25 cellular contexts compared by ENCODE assay signal in the genomic region with DNA sequence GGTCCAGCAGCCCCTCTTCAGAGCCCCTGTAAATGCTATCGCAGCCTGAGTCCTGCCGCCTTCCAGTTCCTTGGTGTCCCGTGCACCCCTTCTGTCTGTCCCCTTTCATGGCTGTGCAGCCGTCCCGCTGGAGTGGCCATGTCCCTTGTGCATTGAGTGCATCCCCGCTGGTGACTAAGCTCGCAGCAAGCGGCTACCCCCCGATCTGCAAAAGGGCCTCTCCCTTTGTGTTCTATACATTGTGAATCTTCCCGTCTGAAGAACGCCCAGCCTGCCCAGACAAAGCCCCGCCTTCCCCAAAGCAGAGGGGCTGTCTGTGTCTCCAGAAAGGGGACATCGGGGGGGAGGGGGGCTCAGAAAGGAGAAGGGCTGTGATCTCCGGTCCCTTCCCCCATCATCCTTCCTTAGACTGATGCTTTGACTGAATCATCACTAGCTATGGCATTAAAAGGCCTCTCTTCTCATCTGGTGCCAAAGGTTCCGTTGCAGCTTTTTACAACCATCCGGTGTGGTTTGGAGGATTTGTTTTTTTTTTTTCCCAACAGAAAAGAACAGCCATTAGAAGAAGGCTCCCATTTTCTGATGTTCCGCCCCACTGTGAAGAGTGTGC. TPM values are rescaled to one million over a fixed set of nuclear protein-coding genes. Genes with fewer than 3 reads are reported as not detected.
DNase-seq lines count a peak whose midpoint lies in the region; ATAC-seq and TF ChIP-seq lines count a peak whose summit lies in the region.
"Had no signal": no experiment of that assay in that cellular context is flagged by ENCODE, and none has a peak within 500 bp of the region (broad histone marks: within the 10 kb centered on the region; RNA-seq: fewer than 3 reads in every experiment).

No MANE protein-coding gene starts in this region.

- no peaks in the 10 kb centered on the region for H4K20me1 ChIP-seq in PC-3 (ENCODE audit: low read length)

- H3K27me3 ChIP-seq in PC-3 (ENCODE audit: low read length) (peaks cover 76% of the 10 kb centered on the region), stomach (peaks cover 0 to 49% (median 5%) of the 10 kb centered on the region in 3 donors)

- no peak for TF ChIP-seq POLR2A in stomach (IDR thresholded peaks at IDR 0.05)

- no TSS peak for BruUV-seq in PC-3 (replicated peaks; lab: Mats Ljungman, UMichigan)

- no peak overlapping the region for H3K9ac ChIP-seq in PC-3 (ENCODE audit: low read length)

- no peaks in the 10 kb centered on the region for H3K79me2 ChIP-seq in PC-3 (ENCODE audit: low read length)

- CTCF ChIA-PET in PC-3 (lab: Charles Lee): interaction anchor here (0.6 kb wide), 1 partner anchor 116 kb away, joined by 3 read pairs; no protein-coding TSS in a partner anchor

- H3K4me1 ChIP-seq in PC-3 (ENCODE audit: insufficient read depth, low read length): no peaks in the 10 kb centered on the region
- H3K4me1 ChIP-seq in stomach: no peaks in the 10 kb centered on the region
- H3K4me1 ChIP-seq: Caco-2, heart left ventricle, lower lobe of right lung, sigmoid colon, transverse colon had no signal

- POLR2A ChIA-PET in PC-3 (lab: Charles Lee; ENCODE audit: unreplicated experiment): no interaction called here

- WGBS in stomach, 5 donors: 45 to 53% (median 49%) methylated on average over 17 of the region's 17 CpGs

- no peak overlapping the region for H2AFZ ChIP-seq in PC-3 (ENCODE audit: low read length)

- TF ChIP-seq CTCF in PC-3 (conservative IDR thresholded peaks at IDR 0.05; ENCODE audit: low read depth, low read length): no peak
- TF ChIP-seq CTCF in stomach (IDR thresholded peaks at IDR 0.05): no peak
- TF ChIP-seq CTCF in GM20000 (IDR thresholded peaks at IDR 0.05; ENCODE audit: extremely low read depth, missing control alignments): no peak

- H3K4me2 ChIP-seq in PC-3 (ENCODE audit: low read length): no peak overlapping the region

- H3K27ac ChIP-seq in PC-3 (ENCODE audit: low read length) (no peak overlapping the region), stomach (no peak overlapping the region)
- H3K27ac ChIP-seq: heart left ventricle, HL-60, lower lobe of right lung, sigmoid colon, transverse colon, WERI-Rb-1 had no signal

- ATAC-seq in PC-3: peak; percentile 50; the same call in 1 of the 2 replicates
- ATAC-seq: heart left ventricle, lower lobe of right lung had no signal

- peak; percentile 14 for DNase-seq in HT1080 (ENCODE audit: low read depth)
- peak; percentile 9 for DNase-seq in PC-3
- DNase-seq in glomerular endothelial cell (ENCODE audit: extremely low read depth, low read depth, low spot score): peak; percentile 4
- DNase-seq in stomach: peak; percentile 13
- no peak for DNase-seq in activated CD8-positive, alpha-beta memory T cell treated with anti-CD3 and anti-CD28 coated beads, Interleukin-2, amount 50 U/mL, for 48 hours
- DNase-seq in GM20000 (ENCODE audit: low spot score): no peak
- DNase-seq in activated effector memory CD4-positive, alpha-beta T cell treated with anti-CD3 and anti-CD28 coated beads, Interleukin-2, amount 50 U/mL, for 16 hours: no peak
- no peak for DNase-seq in stimulated activated CD4-positive, alpha-beta T cell treated with anti-CD3 and anti-CD28 coated beads, Interleukin-15, amount 100 ng/mL, for 24 hours
- DNase-seq: activated CD4-positive, alpha-beta T cell treated with anti-CD3 and anti-CD28 coated beads, Interleukin-2, amount 50 U/mL, for 4 hours; activated naive CD4-positive, alpha-beta T cell treated with Interleukin-2 at 50 U/mL for 16 hours; activated T-cell treated with anti-CD3 and anti-CD28 coated beads for 4 hours; Caco-2; effector memory CD4-positive, alpha-beta T cell; EL; heart left ventricle; lower lobe of right lung; NCI-H1092; NCI-H2029 treated with DMSO at 0.1 percent for 48 hours; NCI-H510A treated with DMSO at 0.1 percent for 48 hours; Right ventricle myocardium superior; sigmoid colon; stimulated activated naive CD4-positive, alpha-beta T cell treated with Interleukin-2 at 50 U/mL for 16 hours; transverse colon; WERI-Rb-1 had no signal

- intact Hi-C loops in PC-3 (cut with micrococcal nuclease): no loop called here
- intact Hi-C loops in stomach (cut with DNase I; ENCODE audit: low total_unique reads): no loop called here

- no peaks in the 10 kb centered on the region for H3K36me3 ChIP-seq in PC-3 (ENCODE audit: low read depth, low read length)
- no peaks in the 10 kb centered on the region for H3K36me3 ChIP-seq in stomach
- H3K36me3 ChIP-seq: heart left ventricle, lower lobe of right lung, sigmoid colon, transverse colon had no signal

- H3K4me3 ChIP-seq in PC-3 (ENCODE audit: low read length) (no peak overlapping the region), stomach (no peak overlapping the region)
- H3K4me3 ChIP-seq: heart left ventricle, lower lobe of right lung, sigmoid colon, transverse colon had no signal

- no peaks in the 10 kb centered on the region for H3F3A ChIP-seq in PC-3 (ENCODE audit: low read length, unreplicated experiment)

- TF ChIP-seq EP300 in stomach (IDR thresholded peaks at IDR 0.05): no peak

- H3K9me2 ChIP-seq in PC-3 (replicated peaks; ENCODE audit: low read length): no peaks in the 10 kb centered on the region

- H3K9me3 ChIP-seq in PC-3 (ENCODE audit: low read length) (no peaks in the 10 kb centered on the region), stomach (peaks cover 0 to 15% (median 5%) of the 10 kb centered on the region in 4 donors)
- H3K9me3 ChIP-seq: lower lobe of right lung, transverse colon had no signal

RNA-seq across cellular contexts. Expression of gene NPTX2, which starts 11.9 kb away (rescaled TPM):
- not detected in 2 replicates for total RNA-seq in HT1080 (2014; rRNA removed; shearing (Covaris generic))
- not detected in 2 replicates for polyA plus RNA-seq in HT1080 (2015; cell fraction: cytosol; rRNA removed)
- polyA plus RNA-seq in HT1080 (2015; cell fraction: nucleus; rRNA removed): not detected in 2 replicates
- not detected in 2 replicates for total RNA-seq in PC-3 (2014; rRNA removed)
- 32.0 and 116 TPM in 2 replicates for total RNA-seq in glomerular endothelial cell
- total RNA-seq in stomach: 10 to 100 TPM in 2 of 5 donors, 1 to 10 TPM in 3; 1.4 to 12.1 (median 4.8) TPM
- polyA plus RNA-seq in stomach: 1 to 10 TPM in 2 of 3 donors, under 1 TPM in 1; 0.62 to 4.5 (median 3.2) TPM
- total RNA-seq: Caco-2 had no signal

Comparison
In these comparisons a context has a peak if more than half of its experiments do, and no peak if none do; other contexts are left out.
1. DNase-seq: peak in HT1080 (single experiment), PC-3 (single experiment), glomerular endothelial cell (single experiment) and stomach (single experiment); none in activated CD8-positive, alpha-beta memory T cell treated with anti-CD3 and anti-CD28 coated beads, Interleukin-2, amount 50 U/mL, for 48 hours (single experiment), GM20000 (single experiment), activated effector memory CD4-positive, alpha-beta T cell treated with anti-CD3 and anti-CD28 coated beads, Interleukin-2, amount 50 U/mL, for 16 hours (single experiment) and stimulated activated CD4-positive, alpha-beta T cell treated with anti-CD3 and anti-CD28 coated beads, Interleukin-15, amount 100 ng/mL, for 24 hours (single experiment).